Comparison of ENCODE assay signal across 1 cellular context in the genomic region with DNA sequence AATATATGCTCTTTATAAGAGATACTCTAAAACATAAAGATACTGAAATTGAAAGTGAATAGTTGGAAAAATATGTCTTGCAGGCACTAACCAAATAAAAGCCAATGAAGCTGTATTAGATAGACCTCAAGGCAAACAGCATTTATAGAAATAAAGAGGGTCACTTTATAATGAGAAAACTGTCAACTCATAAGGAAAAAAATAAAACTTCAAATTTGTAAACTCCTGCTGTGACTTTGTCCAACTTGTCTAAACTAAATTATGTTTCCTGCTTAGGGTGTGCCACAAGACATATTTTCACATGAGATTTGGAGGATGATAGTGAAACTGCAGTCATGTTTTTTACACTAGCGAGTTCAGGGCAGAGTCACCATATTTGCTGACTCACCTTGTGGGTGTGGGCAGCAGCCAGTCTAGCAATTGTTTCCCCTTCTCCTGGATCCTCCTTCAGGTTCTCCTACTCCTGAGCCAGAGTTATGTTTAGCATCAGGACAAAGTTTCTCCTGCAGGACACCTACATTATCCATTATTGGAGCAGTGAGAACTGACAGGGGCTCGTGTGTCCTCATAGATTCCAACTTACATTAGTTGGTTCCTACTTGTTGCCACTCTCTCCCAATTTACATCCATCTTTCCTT.
TF ChIP-seq lines count a peak whose summit lies in the region.

No MANE protein-coding gene starts in this region.

TF ChIP-seq in K562, 482 proteins besides CTCF, POLR2A, EP300 and RAD21 (continued from another document and continues in another):
- TF ChIP-seq, protein P1, sequence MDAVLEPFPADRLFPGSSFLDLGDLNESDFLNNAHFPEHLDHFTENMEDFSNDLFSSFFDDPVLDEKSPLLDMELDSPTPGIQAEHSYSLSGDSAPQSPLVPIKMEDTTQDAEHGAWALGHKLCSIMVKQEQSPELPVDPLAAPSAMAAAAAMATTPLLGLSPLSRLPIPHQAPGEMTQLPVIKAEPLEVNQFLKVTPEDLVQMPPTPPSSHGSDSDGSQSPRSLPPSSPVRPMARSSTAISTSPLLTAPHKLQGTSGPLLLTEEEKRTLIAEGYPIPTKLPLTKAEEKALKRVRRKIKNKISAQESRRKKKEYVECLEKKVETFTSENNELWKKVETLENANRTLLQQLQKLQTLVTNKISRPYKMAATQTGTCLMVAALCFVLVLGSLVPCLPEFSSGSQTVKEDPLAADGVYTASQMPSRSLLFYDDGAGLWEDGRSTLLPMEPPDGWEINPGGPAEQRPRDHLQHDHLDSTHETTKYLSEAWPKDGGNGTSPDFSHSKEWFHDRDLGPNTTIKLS (IDR thresholded peaks at IDR 0.05; ENCODE audit: borderline replicate concordance, low read depth), result no peak; the same call in 1 of the 2 replicates
- peak; percentile 69 for TF ChIP-seq ATF7 (IDR thresholded peaks at IDR 0.05)
- no peak for TF ChIP-seq ZNF780A (CRISPR knock-in tag; IDR thresholded peaks at IDR 0.05)
- TF ChIP-seq SAP30 (IDR thresholded peaks at IDR 0.05; ENCODE audit: borderline replicate concordance, insufficient read depth, low read depth, low read length, poor library complexity, severe bottlenecking), result no peak
- peak; percentile 42; the same call in 1 of the 2 replicates for TF ChIP-seq TCF3 (CRISPR knock-in tag; IDR thresholded peaks at IDR 0.05)
- TF ChIP-seq TAF1 (IDR thresholded peaks at IDR 0.05; ENCODE audit: control insufficient read depth, extremely low read depth, insufficient read depth, low read length, severe bottlenecking), result peak; percentile 50
- TF ChIP-seq SAFB2 (IDR thresholded peaks at IDR 0.05; ENCODE audit: borderline replicate concordance, low read depth, low read length, severe bottlenecking), result no peak
- no peak for TF ChIP-seq ZNF24 (IDR thresholded peaks at IDR 0.05)
- TF ChIP-seq NFYB (IDR thresholded peaks at IDR 0.05; ENCODE audit: extremely low read depth, insufficient read length), result no peak
- TF ChIP-seq ZNF764 (CRISPR knock-in tag; IDR thresholded peaks at IDR 0.05; ENCODE audit: low read depth), result no peak
- no peak for TF ChIP-seq EWSR1 (IDR thresholded peaks at IDR 0.05; ENCODE audit: borderline replicate concordance, low read depth, partially characterized antibody)
- no peak for TF ChIP-seq CHD4 (IDR thresholded peaks at IDR 0.05; ENCODE audit: insufficient read depth, insufficient replicate concordance, low read depth, low read length, poor library complexity, severe bottlenecking)
- TF ChIP-seq, protein P2, sequence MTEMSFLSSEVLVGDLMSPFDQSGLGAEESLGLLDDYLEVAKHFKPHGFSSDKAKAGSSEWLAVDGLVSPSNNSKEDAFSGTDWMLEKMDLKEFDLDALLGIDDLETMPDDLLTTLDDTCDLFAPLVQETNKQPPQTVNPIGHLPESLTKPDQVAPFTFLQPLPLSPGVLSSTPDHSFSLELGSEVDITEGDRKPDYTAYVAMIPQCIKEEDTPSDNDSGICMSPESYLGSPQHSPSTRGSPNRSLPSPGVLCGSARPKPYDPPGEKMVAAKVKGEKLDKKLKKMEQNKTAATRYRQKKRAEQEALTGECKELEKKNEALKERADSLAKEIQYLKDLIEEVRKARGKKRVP (CRISPR knock-in tag; IDR thresholded peaks at IDR 0.05), result peak; percentile 27; the same call in 1 of the 2 replicates
- TF ChIP-seq SMC3 (conservative IDR thresholded peaks at IDR 0.05; ENCODE audit: insufficient read depth, low read depth, low read length), result no peak
- no peak for TF ChIP-seq SREBF2 (CRISPR knock-in tag; IDR thresholded peaks at IDR 0.05)
- no peak for TF ChIP-seq ZFP30 (CRISPR knock-in tag; IDR thresholded peaks at IDR 0.05; ENCODE audit: borderline replicate concordance)
- TF ChIP-seq, protein P3, sequence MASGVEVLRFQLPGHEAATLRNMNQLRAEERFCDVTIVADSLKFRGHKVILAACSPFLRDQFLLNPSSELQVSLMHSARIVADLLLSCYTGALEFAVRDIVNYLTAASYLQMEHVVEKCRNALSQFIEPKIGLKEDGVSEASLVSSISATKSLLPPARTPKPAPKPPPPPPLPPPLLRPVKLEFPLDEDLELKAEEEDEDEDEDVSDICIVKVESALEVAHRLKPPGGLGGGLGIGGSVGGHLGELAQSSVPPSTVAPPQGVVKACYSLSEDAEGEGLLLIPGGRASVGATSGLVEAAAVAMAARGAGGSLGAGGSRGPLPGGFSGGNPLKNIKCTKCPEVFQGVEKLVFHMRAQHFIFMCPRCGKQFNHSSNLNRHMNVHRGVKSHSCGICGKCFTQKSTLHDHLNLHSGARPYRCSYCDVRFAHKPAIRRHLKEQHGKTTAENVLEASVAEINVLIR (CRISPR knock-in tag; IDR thresholded peaks at IDR 0.05), result no peak
- TF ChIP-seq, protein P4, sequence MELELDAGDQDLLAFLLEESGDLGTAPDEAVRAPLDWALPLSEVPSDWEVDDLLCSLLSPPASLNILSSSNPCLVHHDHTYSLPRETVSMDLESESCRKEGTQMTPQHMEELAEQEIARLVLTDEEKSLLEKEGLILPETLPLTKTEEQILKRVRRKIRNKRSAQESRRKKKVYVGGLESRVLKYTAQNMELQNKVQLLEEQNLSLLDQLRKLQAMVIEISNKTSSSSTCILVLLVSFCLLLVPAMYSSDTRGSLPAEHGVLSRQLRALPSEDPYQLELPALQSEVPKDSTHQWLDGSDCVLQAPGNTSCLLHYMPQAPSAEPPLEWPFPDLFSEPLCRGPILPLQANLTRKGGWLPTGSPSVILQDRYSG (tag; conservative IDR thresholded peaks at IDR 0.05; ENCODE audit: low read depth), result no peak; the same call in 1 of the 2 replicates
- peak; percentile 82; the same call in 1 of the 2 replicates for TF ChIP-seq ZNF589 (CRISPR knock-in tag; IDR thresholded peaks at IDR 0.05; ENCODE audit: low read depth)
- TF ChIP-seq STAT5B (CRISPR knock-in tag; IDR thresholded peaks at IDR 0.05), result no peak
- no peak for TF ChIP-seq ADNP (tag; IDR thresholded peaks at IDR 0.05)
- TF ChIP-seq FOXM1 (IDR thresholded peaks at IDR 0.05; ENCODE audit: low read depth), result 0 out of 2 replicates have a peak, but pooled peaks have one; percentile 16
- no peak for TF ChIP-seq FOXM1 (CRISPR knock-in tag; IDR thresholded peaks at IDR 0.05; ENCODE audit: low read depth)
- TF ChIP-seq MAZ (CRISPR knock-in tag; conservative IDR thresholded peaks at IDR 0.05 in 1 of 2, IDR thresholded peaks at IDR 0.05 in 1 of 2), result no peak
- TF ChIP-seq CREM (IDR thresholded peaks at IDR 0.05; ENCODE audit: low read depth), result no peak; the same call in 1 of the 2 replicates
- TF ChIP-seq MCM7 (IDR thresholded peaks at IDR 0.05), result no peak
- TF ChIP-seq, protein P5, sequence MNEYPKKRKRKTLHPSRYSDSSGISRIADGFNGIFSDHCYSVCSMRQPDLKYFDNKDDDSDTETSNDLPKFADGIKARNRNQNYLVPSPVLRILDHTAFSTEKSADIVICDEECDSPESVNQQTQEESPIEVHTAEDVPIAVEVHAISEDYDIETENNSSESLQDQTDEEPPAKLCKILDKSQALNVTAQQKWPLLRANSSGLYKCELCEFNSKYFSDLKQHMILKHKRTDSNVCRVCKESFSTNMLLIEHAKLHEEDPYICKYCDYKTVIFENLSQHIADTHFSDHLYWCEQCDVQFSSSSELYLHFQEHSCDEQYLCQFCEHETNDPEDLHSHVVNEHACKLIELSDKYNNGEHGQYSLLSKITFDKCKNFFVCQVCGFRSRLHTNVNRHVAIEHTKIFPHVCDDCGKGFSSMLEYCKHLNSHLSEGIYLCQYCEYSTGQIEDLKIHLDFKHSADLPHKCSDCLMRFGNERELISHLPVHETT (CRISPR knock-in tag; conservative IDR thresholded peaks at IDR 0.05 in 1 of 2, IDR thresholded peaks at IDR 0.05 in 1 of 2), result no peak; a peak in 1 of 4 replicates
- TF ChIP-seq NFRKB (IDR thresholded peaks at IDR 0.05; ENCODE audit: low read depth), result peak; percentile 93
- peak in 1 of 2 experiments; percentile 30; a peak in 1 of 4 replicates for TF ChIP-seq HDAC1 (IDR thresholded peaks at IDR 0.05)
- TF ChIP-seq, protein P6, sequence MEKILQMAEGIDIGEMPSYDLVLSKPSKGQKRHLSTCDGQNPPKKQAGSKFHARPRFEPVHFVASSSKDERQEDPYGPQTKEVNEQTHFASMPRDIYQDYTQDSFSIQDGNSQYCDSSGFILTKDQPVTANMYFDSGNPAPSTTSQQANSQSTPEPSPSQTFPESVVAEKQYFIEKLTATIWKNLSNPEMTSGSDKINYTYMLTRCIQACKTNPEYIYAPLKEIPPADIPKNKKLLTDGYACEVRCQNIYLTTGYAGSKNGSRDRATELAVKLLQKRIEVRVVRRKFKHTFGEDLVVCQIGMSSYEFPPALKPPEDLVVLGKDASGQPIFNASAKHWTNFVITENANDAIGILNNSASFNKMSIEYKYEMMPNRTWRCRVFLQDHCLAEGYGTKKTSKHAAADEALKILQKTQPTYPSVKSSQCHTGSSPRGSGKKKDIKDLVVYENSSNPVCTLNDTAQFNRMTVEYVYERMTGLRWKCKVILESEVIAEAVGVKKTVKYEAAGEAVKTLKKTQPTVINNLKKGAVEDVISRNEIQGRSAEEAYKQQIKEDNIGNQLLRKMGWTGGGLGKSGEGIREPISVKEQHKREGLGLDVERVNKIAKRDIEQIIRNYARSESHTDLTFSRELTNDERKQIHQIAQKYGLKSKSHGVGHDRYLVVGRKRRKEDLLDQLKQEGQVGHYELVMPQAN (IDR thresholded peaks at IDR 0.05; ENCODE audit: borderline replicate concordance), result no peak
- TF ChIP-seq, protein P7, sequence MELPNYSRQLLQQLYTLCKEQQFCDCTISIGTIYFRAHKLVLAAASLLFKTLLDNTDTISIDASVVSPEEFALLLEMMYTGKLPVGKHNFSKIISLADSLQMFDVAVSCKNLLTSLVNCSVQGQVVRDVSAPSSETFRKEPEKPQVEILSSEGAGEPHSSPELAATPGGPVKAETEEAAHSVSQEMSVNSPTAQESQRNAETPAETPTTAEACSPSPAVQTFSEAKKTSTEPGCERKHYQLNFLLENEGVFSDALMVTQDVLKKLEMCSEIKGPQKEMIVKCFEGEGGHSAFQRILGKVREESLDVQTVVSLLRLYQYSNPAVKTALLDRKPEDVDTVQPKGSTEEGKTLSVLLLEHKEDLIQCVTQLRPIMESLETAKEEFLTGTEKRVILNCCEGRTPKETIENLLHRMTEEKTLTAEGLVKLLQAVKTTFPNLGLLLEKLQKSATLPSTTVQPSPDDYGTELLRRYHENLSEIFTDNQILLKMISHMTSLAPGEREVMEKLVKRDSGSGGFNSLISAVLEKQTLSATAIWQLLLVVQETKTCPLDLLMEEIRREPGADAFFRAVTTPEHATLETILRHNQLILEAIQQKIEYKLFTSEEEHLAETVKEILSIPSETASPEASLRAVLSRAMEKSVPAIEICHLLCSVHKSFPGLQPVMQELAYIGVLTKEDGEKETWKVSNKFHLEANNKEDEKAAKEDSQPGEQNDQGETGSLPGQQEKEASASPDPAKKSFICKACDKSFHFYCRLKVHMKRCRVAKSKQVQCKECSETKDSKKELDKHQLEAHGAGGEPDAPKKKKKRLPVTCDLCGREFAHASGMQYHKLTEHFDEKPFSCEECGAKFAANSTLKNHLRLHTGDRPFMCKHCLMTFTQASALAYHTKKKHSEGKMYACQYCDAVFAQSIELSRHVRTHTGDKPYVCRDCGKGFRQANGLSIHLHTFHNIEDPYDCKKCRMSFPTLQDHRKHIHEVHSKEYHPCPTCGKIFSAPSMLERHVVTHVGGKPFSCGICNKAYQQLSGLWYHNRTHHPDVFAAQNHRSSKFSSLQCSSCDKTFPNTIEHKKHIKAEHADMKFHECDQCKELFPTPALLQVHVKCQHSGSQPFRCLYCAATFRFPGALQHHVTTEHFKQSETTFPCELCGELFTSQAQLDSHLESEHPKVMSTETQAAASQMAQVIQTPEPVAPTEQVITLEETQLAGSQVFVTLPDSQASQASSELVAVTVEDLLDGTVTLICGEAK (IDR thresholded peaks at IDR 0.05), result no peak; the same call in 1 of the 2 replicates
- TF ChIP-seq, protein P7 (CRISPR knock-in tag; IDR thresholded peaks at IDR 0.05), result no peak
- TF ChIP-seq YBX1 (IDR thresholded peaks at IDR 0.05), result no peak
- no peak for TF ChIP-seq SIRT6 (IDR thresholded peaks at IDR 0.05; ENCODE audit: low read depth, low read length)
- TF ChIP-seq SLC30A9 (CRISPR knock-in tag; IDR thresholded peaks at IDR 0.05), result no peak
- TF ChIP-seq, protein P8, sequence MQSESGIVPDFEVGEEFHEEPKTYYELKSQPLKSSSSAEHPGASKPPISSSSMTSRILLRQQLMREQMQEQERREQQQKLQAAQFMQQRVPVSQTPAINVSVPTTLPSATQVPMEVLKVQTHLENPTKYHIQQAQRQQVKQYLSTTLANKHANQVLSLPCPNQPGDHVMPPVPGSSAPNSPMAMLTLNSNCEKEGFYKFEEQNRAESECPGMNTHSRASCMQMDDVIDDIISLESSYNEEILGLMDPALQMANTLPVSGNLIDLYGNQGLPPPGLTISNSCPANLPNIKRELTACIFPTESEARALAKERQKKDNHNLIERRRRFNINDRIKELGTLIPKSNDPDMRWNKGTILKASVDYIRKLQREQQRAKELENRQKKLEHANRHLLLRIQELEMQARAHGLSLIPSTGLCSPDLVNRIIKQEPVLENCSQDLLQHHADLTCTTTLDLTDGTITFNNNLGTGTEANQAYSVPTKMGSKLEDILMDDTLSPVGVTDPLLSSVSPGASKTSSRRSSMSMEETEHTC (IDR thresholded peaks at IDR 0.05), result no peak
- TF ChIP-seq NR1H2 (CRISPR knock-in tag; IDR thresholded peaks at IDR 0.05), result no peak
- no peak for TF ChIP-seq ZNF274 (IDR thresholded peaks at IDR 0.05; ENCODE audit: borderline replicate concordance, low read depth, low read length)
- TF ChIP-seq ZNF41 (CRISPR knock-in tag; conservative IDR thresholded peaks at IDR 0.05), result no peak
